ENCODE assay signal across 8 cellular contexts in genomic region chr10:92593553-92594046, GRCh38. TPM values are rescaled to one million over a fixed set of nuclear protein-coding genes. Genes with fewer than 3 reads are reported as not detected.
DNase-seq lines count a peak whose midpoint lies in the region; ATAC-seq and TF ChIP-seq lines count a peak whose summit lies in the region.

No MANE protein-coding gene starts in this region.

- intact Hi-C loops in activated CD8-positive, alpha-beta T cell treated with anti-CD3 and anti-CD28 coated beads for 36 hours (cut with micrococcal nuclease) = loop anchor here (5.0 kb wide), 1 partner anchor 76 kb away; no protein-coding TSS in a partner anchor

- H3K27me3 ChIP-seq in iPS-20b (ENCODE audit: insufficient read depth, low read length) (no peaks in the 10 kb centered on the region), suprapubic skin (no peaks in the 10 kb centered on the region)

- POLR2A ChIA-PET in activated CD8-positive, alpha-beta T cell treated with anti-CD3 and anti-CD28 coated beads for 36 hours (lab: Charles Lee) = interaction anchor here (0.8 to 1.6 kb wide), 2 partner anchors 12 to 13 kb away, joined by 3 read pairs; no protein-coding TSS in a partner anchor

- TF ChIP-seq POLR2A in suprapubic skin (IDR thresholded peaks at IDR 0.05) = no peak

- H3K9me3 Mint-ChIP-seq in activated CD8-positive, alpha-beta memory T cell treated with anti-CD3 and anti-CD28 coated beads, Interleukin-2, amount 10 ng/mL, durations not matched to agents 7 days and 5 days (ENCODE audit: low read depth) = no peaks in the 10 kb centered on the region
- H3K9me3 Mint-ChIP-seq in activated CD8-positive, alpha-beta T cell treated with anti-CD3 and anti-CD28 coated beads for 36 hours = no peaks in the 10 kb centered on the region

- H3K27me3 Mint-ChIP-seq in activated CD8-positive, alpha-beta memory T cell treated with anti-CD3 and anti-CD28 coated beads, Interleukin-2, amount 10 ng/mL, durations not matched to agents 7 days and 5 days = no peaks in the 10 kb centered on the region
- H3K27me3 Mint-ChIP-seq in activated CD8-positive, alpha-beta T cell treated with anti-CD3 and anti-CD28 coated beads for 36 hours = peaks cover 4% of the 10 kb centered on the region

- H3K4me3 Mint-ChIP-seq in activated CD8-positive, alpha-beta memory T cell treated with anti-CD3 and anti-CD28 coated beads, Interleukin-2, amount 10 ng/mL, durations not matched to agents 7 days and 5 days = peak overlapping the region; percentile 91
- H3K4me3 Mint-ChIP-seq in activated CD8-positive, alpha-beta T cell treated with anti-CD3 and anti-CD28 coated beads for 36 hours = peak overlapping the region; percentile 95

- TF ChIP-seq EP300 in suprapubic skin (IDR thresholded peaks at IDR 0.05) = no peak

- CTCF ChIA-PET in activated CD8-positive, alpha-beta memory T cell treated with anti-CD3 and anti-CD28 coated beads, Interleukin-2, amount 10 ng/mL, durations not matched to agents 7 days and 5 days (lab: Charles Lee) = interaction anchor here (0.8 kb wide), 1 partner anchor 76 kb away, joined by 3 read pairs; no protein-coding TSS in a partner anchor
- CTCF ChIA-PET in activated CD8-positive, alpha-beta T cell treated with anti-CD3 and anti-CD28 coated beads for 36 hours (lab: Charles Lee) = no interaction called here

- H3K36me3 Mint-ChIP-seq in activated CD8-positive, alpha-beta memory T cell treated with anti-CD3 and anti-CD28 coated beads, Interleukin-2, amount 10 ng/mL, durations not matched to agents 7 days and 5 days = peaks cover 26% of the 10 kb centered on the region
- peaks cover 13% of the 10 kb centered on the region for H3K36me3 Mint-ChIP-seq in activated CD8-positive, alpha-beta T cell treated with anti-CD3 and anti-CD28 coated beads for 36 hours (ENCODE audit: low read depth)

- H3K9me3 ChIP-seq in iPS-20b (ENCODE audit: insufficient read depth, low read depth, low read length) (no peaks in the 10 kb centered on the region), suprapubic skin (no peaks in the 10 kb centered on the region)

- no peak for DNase-seq in activated CD8-positive, alpha-beta memory T cell treated with anti-CD3 and anti-CD28 coated beads, Interleukin-2, amount 10 ng/mL, durations not matched to agents 7 days and 5 days
- DNase-seq in activated CD8-positive, alpha-beta memory T cell treated with anti-CD3 and anti-CD28 coated beads for 24 hours = no peak
- no peak for DNase-seq in activated CD8-positive, alpha-beta T cell treated with anti-CD3 and anti-CD28 coated beads for 36 hours
- DNase-seq in suprapubic skin (ENCODE audit: low spot score in 2 of 2) (no peak), ureter (ENCODE audit: low spot score) (no peak), HPDE6-E6E7 (ENCODE audit: extremely low spot score) (no peak), NCI-H1436 (lab: John Stamatoyannopoulos, UW) (no peak)

- H3K9ac ChIP-seq in iPS-20b (ENCODE audit: low read depth, low read length) = peak overlapping the region; percentile 96

- peak overlapping the region; percentile 99 for H3K27ac Mint-ChIP-seq in activated CD8-positive, alpha-beta memory T cell treated with anti-CD3 and anti-CD28 coated beads, Interleukin-2, amount 10 ng/mL, durations not matched to agents 7 days and 5 days
- H3K27ac Mint-ChIP-seq in activated CD8-positive, alpha-beta T cell treated with anti-CD3 and anti-CD28 coated beads for 36 hours = peak overlapping the region; percentile 98

- H3K27ac ChIP-seq in iPS-20b (ENCODE audit: low read length) (no peak overlapping the region), suprapubic skin (no peak overlapping the region)

- H3K4me1 Mint-ChIP-seq in activated CD8-positive, alpha-beta memory T cell treated with anti-CD3 and anti-CD28 coated beads, Interleukin-2, amount 10 ng/mL, durations not matched to agents 7 days and 5 days = peaks cover 53% of the 10 kb centered on the region
- H3K4me1 Mint-ChIP-seq in activated CD8-positive, alpha-beta T cell treated with anti-CD3 and anti-CD28 coated beads for 36 hours (ENCODE audit: low read depth) = peaks cover 23% of the 10 kb centered on the region

- H3K4me3 ChIP-seq in iPS-20b (ENCODE audit: low read length) (peak overlapping the region; percentile 95), suprapubic skin (peak overlapping the region; percentile 83)

- peaks cover 13% of the 10 kb centered on the region; the same call in 1 of the 2 replicates for H3K4me1 ChIP-seq in iPS-20b (ENCODE audit: insufficient read depth, low read length)
- peaks cover 26% of the 10 kb centered on the region for H3K4me1 ChIP-seq in suprapubic skin

- TF ChIP-seq CTCF in activated CD8-positive, alpha-beta T cell treated with anti-CD3 and anti-CD28 coated beads for 36 hours (IDR thresholded peaks at IDR 0.05) = no peak
- no peak for TF ChIP-seq CTCF in suprapubic skin (IDR thresholded peaks at IDR 0.05)

- ATAC-seq in activated CD8-positive, alpha-beta memory T cell treated with anti-CD3 and anti-CD28 coated beads, Interleukin-2, amount 10 ng/mL, durations not matched to agents 7 days and 5 days = no peak
- no peak for ATAC-seq in activated CD8-positive, alpha-beta T cell treated with anti-CD3 and anti-CD28 coated beads for 36 hours

- WGBS in suprapubic skin = 4% methylated on average over 8 of the region's 8 CpGs

- H3K36me3 ChIP-seq in iPS-20b (ENCODE audit: insufficient read depth, low read depth, low read length) = no peaks in the 10 kb centered on the region; the same call in 1 of the 2 replicates
- H3K36me3 ChIP-seq in suprapubic skin = no peaks in the 10 kb centered on the region

RNA-seq across cellular contexts. Expression of gene KIF11, which starts 0.7 kb away (rescaled TPM):
- total RNA-seq in activated CD8-positive, alpha-beta memory T cell treated with anti-CD3 and anti-CD28 coated beads, Interleukin-2, amount 10 ng/mL, durations not matched to agents 7 days and 5 days = 10 to 100 TPM; 76.9 to 79.6 TPM
- total RNA-seq in activated CD8-positive, alpha-beta T cell treated with anti-CD3 and anti-CD28 coated beads for 36 hours = 10 to 100 TPM; 43.8 to 44.4 TPM
- total RNA-seq in suprapubic skin (1 to 10 TPM; 3.1 to 5.4 (median 4.1) TPM), ureter (1.4 TPM)

RNA-seq across cellular contexts. Expression of gene IDE, which starts 19.7 kb away (rescaled TPM):
- total RNA-seq in activated CD8-positive, alpha-beta memory T cell treated with anti-CD3 and anti-CD28 coated beads, Interleukin-2, amount 10 ng/mL, durations not matched to agents 7 days and 5 days = 10 to 100 TPM; 14.1 to 25.9 TPM
- total RNA-seq in activated CD8-positive, alpha-beta T cell treated with anti-CD3 and anti-CD28 coated beads for 36 hours = 10 to 100 TPM; 30.1 to 33.2 TPM
- 100 to 1,000 TPM; 107 to 300 (median 185) TPM for total RNA-seq in suprapubic skin
- total RNA-seq in ureter = 55.2 TPM

Comparison
In these comparisons a context has a peak if more than half of its experiments do, and no peak if none do; other contexts are left out.
1. RNA of gene KIF11, which starts 0.7 kb away (total RNA-seq): 76.9 to 79.6 TPM in activated CD8-positive, alpha-beta memory T cell treated with anti-CD3 and anti-CD28 coated beads, Interleukin-2, amount 10 ng/mL, durations not matched to agents 7 days and 5 days and 43.8 to 44.4 TPM in activated CD8-positive, alpha-beta T cell treated with anti-CD3 and anti-CD28 coated beads for 36 hours; 3.1 to 5.4 TPM in suprapubic skin and 1.4 TPM in ureter (single experiment); every median in the first group is over 4 times any median in the second.